ENCODE assay signal across 16 cellular contexts in genomic region chr17:32152130-32152529, GRCh38. TPM values are rescaled to one million over a fixed set of nuclear protein-coding genes. Genes with fewer than 3 reads are reported as not detected.
DNase-seq lines count a peak whose midpoint lies in the region; ATAC-seq and TF ChIP-seq lines count a peak whose summit lies in the region.
"Had no signal": no experiment of that assay in that cellular context is flagged by ENCODE, and none has a peak within 500 bp of the region (broad histone marks: within the 10 kb centered on the region; RNA-seq: fewer than 3 reads in every experiment).

No MANE protein-coding gene starts in this region.

- WGBS in right lobe of liver (ENCODE audit: insufficient coverage, low coverage, low lambda C conversion rate, missing lambda C conversion rate) = 28% methylated on average over 3 of the region's 3 CpGs
- 57 to 60% methylated on average over 1 to 3 of the region's 3 CpGs for WGBS in transverse colon (ENCODE audit: low coverage in 1 of 2), 2 donors

- peak; percentile 96 to 99 (median 98) for ATAC-seq in right lobe of liver
- ATAC-seq in GM21381 (IDR thresholded peaks at IDR 0.05; ENCODE audit: unreplicated experiment) = no peak
- ATAC-seq: stimulated activated naive CD8-positive, alpha-beta T cell treated with anti-CD3 and anti-CD28 coated beads, Interleukin-15, amount 100 ng/mL, for 72 hours had no signal

- TF ChIP-seq EP300 in transverse colon (IDR thresholded peaks at IDR 0.05; ENCODE audit: low read depth) = no peak

- H3K9me3 ChIP-seq in right lobe of liver = no peaks in the 10 kb centered on the region
- no peaks in the 10 kb centered on the region for H3K9me3 ChIP-seq in transverse colon
- no peaks in the 10 kb centered on the region for H3K9me3 ChIP-seq in HAP-1
- H3K9me3 ChIP-seq: colonic mucosa, SJSA1 had no signal

- no peak overlapping the region for H3K4me3 ChIP-seq in right lobe of liver
- no peak overlapping the region for H3K4me3 ChIP-seq in transverse colon
- H3K4me3 ChIP-seq in HAP-1 = no peak overlapping the region
- no peak overlapping the region for H3K4me3 ChIP-seq in H7 (ENCODE audit: insufficient read depth, low read depth, low read length)
- H3K4me3 ChIP-seq: colonic mucosa, SJSA1 had no signal

- H3K27ac ChIP-seq in caudate nucleus (ENCODE audit: low read depth, low read length) (peak overlapping the region; percentile 36), right lobe of liver (peak overlapping the region in 1 of 3 donors; percentile 2), transverse colon (peak overlapping the region in 1 of 4 donors; percentile 47)
- H3K27ac ChIP-seq: colonic mucosa, SJSA1 had no signal

- intact Hi-C loops in right lobe of liver (cut with DNase I) (no loop called here), transverse colon (cut with DNase I; ENCODE audit: low total_unique reads) (no loop called here)

- TF ChIP-seq CTCF in right lobe of liver (IDR thresholded peaks at IDR 0.05) = no peak
- no peak for TF ChIP-seq CTCF in transverse colon (IDR thresholded peaks at IDR 0.05)

- H3K36me3 ChIP-seq in right lobe of liver (peaks cover 0 to 14% (median 0%) of the 10 kb centered on the region in 4 donors), transverse colon (peaks cover 0 to 4% (median 0%) of the 10 kb centered on the region in 4 donors), HAP-1 (replicated peaks) (peaks cover 11% of the 10 kb centered on the region), H7 (replicated peaks; ENCODE audit: control insufficient read depth, insufficient read depth, low read length) (no peaks in the 10 kb centered on the region; the same call in 1 of the 2 replicates)
- H3K36me3 ChIP-seq: colonic mucosa had no signal

- TF ChIP-seq POLR2A in right lobe of liver (IDR thresholded peaks at IDR 0.05) = no peak
- no peak for TF ChIP-seq POLR2A in transverse colon (IDR thresholded peaks at IDR 0.05)

- peaks cover 0 to 9% (median 3%) of the 10 kb centered on the region in 4 donors for H3K4me1 ChIP-seq in right lobe of liver
- H3K4me1 ChIP-seq in transverse colon = peaks cover 0 to 14% (median 5%) of the 10 kb centered on the region in 4 donors
- 0 out of 2 replicates have a peak, but pooled peaks cover 4% of the 10 kb centered on the region for H3K4me1 ChIP-seq in HAP-1
- H3K4me1 ChIP-seq: colonic mucosa, SJSA1 had no signal

- H3K27me3 ChIP-seq in right lobe of liver = no peaks in the 10 kb centered on the region
- no peaks in the 10 kb centered on the region for H3K27me3 ChIP-seq in transverse colon
- no peaks in the 10 kb centered on the region for H3K27me3 ChIP-seq in HAP-1 (ENCODE audit: low read depth)
- H3K27me3 ChIP-seq in H7 (ENCODE audit: control insufficient read depth, insufficient read depth, low read length) = no peaks in the 10 kb centered on the region
- H3K27me3 ChIP-seq: colonic mucosa, SJSA1 had no signal

- DNase-seq in NOMO-1 treated with dmso at 0.1 percent for 144 hours (lab: John Stamatoyannopoulos, UW; ENCODE audit: unreplicated experiment) = peak; percentile 75
- DNase-seq in caudate nucleus (lab: John Stamatoyannopoulos, UW) = no peak
- DNase-seq in right lobe of liver = peak; percentile 37 to 75 (median 64)
- peak; percentile 31 for DNase-seq in transverse colon
- no peak for DNase-seq in HAP-1 (ENCODE audit: low spot score in 2 of 2)
- DNase-seq in H7 = no peak
- DNase-seq: activated CD4-positive, CD25-positive, alpha-beta regulatory T cell; CD4-positive, CD25-positive, alpha-beta regulatory T cell; colonic mucosa; GDM1; NCI-H1694; NCI-H526; retina; stimulated activated naive CD8-positive, alpha-beta T cell treated with anti-CD3 and anti-CD28 coated beads, Interleukin-15, amount 100 ng/mL, for 72 hours had no signal

- in situ Hi-C loops in transverse colon (cut with MboI; ENCODE audit: low pct_ligation_motif_present in 1 of 4, low pct_unique_long_range_greater_than_20kb in 1 of 4, low sequenced_read_pairs in 3 of 4) = no loop called here
- in situ Hi-C loops in HAP-1 (cut with MboI; ENCODE audit: low sequenced_read_pairs) = no loop called here

RNA-seq across cellular contexts. Expression of gene RHOT1, which starts 9.8 kb away (rescaled TPM):
- total RNA-seq in right lobe of liver (10 to 100 TPM; 12.0 to 24.5 (median 14.2) TPM), transverse colon (10 to 100 TPM; 10.5 to 43.3 (median 30.8) TPM)
- total RNA-seq in H7 (2014; rRNA removed; shearing (Covaris generic)) = 54.1 and 68.7 TPM in 2 replicates

Comparison
In these comparisons a context has a peak if more than half of its experiments do, and no peak if none do; other contexts are left out.
1. DNase-seq: peak in NOMO-1 treated with dmso at 0.1 percent for 144 hours (single experiment), right lobe of liver (3 of 3) and transverse colon (single experiment); none in caudate nucleus (0 of 61), HAP-1 (0 of 2) and H7 (single experiment).